Comparison of ENCODE assay signal across 1 cellular context in genomic region chr7:114653391-114654088, GRCh38.
A peak's percentile ranks its signal among the peaks of the same experiment; 100 is the strongest.
TF ChIP-seq lines count a peak whose summit lies in the region.

No MANE protein-coding gene starts in this region.

TF ChIP-seq in HEK293, 187 proteins besides CTCF, POLR2A, EP300 and RAD21 (continued from another document and continues in another):
- TF ChIP-seq ZNF518A (tag by site-specific recombination; conservative IDR thresholded peaks at IDR 0.05; ENCODE audit: low read depth) = peak; percentile 40
- peak; percentile 91 for TF ChIP-seq ZNF629 (tag by site-specific recombination; IDR thresholded peaks at IDR 0.05)
- peak; percentile 90 for TF ChIP-seq BCL6B (tag by site-specific recombination; IDR thresholded peaks at IDR 0.05)
- peak; percentile 90 for TF ChIP-seq ZXDB (tag by site-specific recombination; IDR thresholded peaks at IDR 0.05)
- peak; percentile 64 for TF ChIP-seq ZNF513 (tag by site-specific recombination; IDR thresholded peaks at IDR 0.05)
- TF ChIP-seq ZNF2 (tag by site-specific recombination; IDR thresholded peaks at IDR 0.05) = peak; percentile 77
- peak; percentile 63; the same call in 1 of the 2 replicates for TF ChIP-seq KLF7 (tag by site-specific recombination; IDR thresholded peaks at IDR 0.05; ENCODE audit: borderline replicate concordance)
- no peak; the same call in 1 of the 2 replicates for TF ChIP-seq ZNF362 (tag by site-specific recombination; IDR thresholded peaks at IDR 0.05)
- TF ChIP-seq ZNF280C (tag by site-specific recombination; IDR thresholded peaks at IDR 0.05) = no peak
- no peak for TF ChIP-seq ZNF155 (tag by site-specific recombination; IDR thresholded peaks at IDR 0.05)
- TF ChIP-seq ZNF610 (tag by site-specific recombination; IDR thresholded peaks at IDR 0.05; ENCODE audit: borderline replicate concordance) = peak; percentile 86
- TF ChIP-seq ZNF114 (tag by site-specific recombination; IDR thresholded peaks at IDR 0.05) = no peak
- TF ChIP-seq ZNF394 (tag by site-specific recombination; IDR thresholded peaks at IDR 0.05; ENCODE audit: borderline replicate concordance) = peak; percentile 68; the same call in 1 of the 2 replicates
- TF ChIP-seq ZNF133 (tag by site-specific recombination; IDR thresholded peaks at IDR 0.05) = no peak
- TF ChIP-seq ZBTB20 (tag by site-specific recombination; IDR thresholded peaks at IDR 0.05) = peak; percentile 51; the same call in 1 of the 2 replicates
- no peak; the same call in 1 of the 2 replicates for TF ChIP-seq ZNF600 (tag by site-specific recombination; IDR thresholded peaks at IDR 0.05)
- TF ChIP-seq ZFP41 (tag by site-specific recombination; IDR thresholded peaks at IDR 0.05; ENCODE audit: borderline replicate concordance) = no peak
- TF ChIP-seq ZNF239 (tag by site-specific recombination; IDR thresholded peaks at IDR 0.05) = no peak
- no peak for TF ChIP-seq ZNF626 (tag by site-specific recombination; IDR thresholded peaks at IDR 0.05)
- no peak for TF ChIP-seq PRDM2 (tag by site-specific recombination; IDR thresholded peaks at IDR 0.05; ENCODE audit: borderline replicate concordance)
- no peak for TF ChIP-seq ZNF747 (tag by site-specific recombination; IDR thresholded peaks at IDR 0.05)
- TF ChIP-seq ZNF658 (tag by site-specific recombination; IDR thresholded peaks at IDR 0.05) = no peak
- no peak for TF ChIP-seq ZNF704 (tag by site-specific recombination; IDR thresholded peaks at IDR 0.05)
- 0 out of 2 replicates have a peak, but pooled peaks have one; percentile 21 for TF ChIP-seq ZNF223 (tag by site-specific recombination; IDR thresholded peaks at IDR 0.05)
- no peak for TF ChIP-seq KLF1 (tag by site-specific recombination; IDR thresholded peaks at IDR 0.05)
- TF ChIP-seq ZSCAN16 (tag by site-specific recombination; IDR thresholded peaks at IDR 0.05) = 0 out of 2 replicates have a peak, but pooled peaks have one; percentile 48
- no peak; the same call in 1 of the 2 replicates for TF ChIP-seq ZBTB11 (tag by site-specific recombination; conservative IDR thresholded peaks at IDR 0.05; ENCODE audit: low read depth)
- no peak for TF ChIP-seq ZNF785 (tag by site-specific recombination; IDR thresholded peaks at IDR 0.05)
